In the genomic region with DNA sequence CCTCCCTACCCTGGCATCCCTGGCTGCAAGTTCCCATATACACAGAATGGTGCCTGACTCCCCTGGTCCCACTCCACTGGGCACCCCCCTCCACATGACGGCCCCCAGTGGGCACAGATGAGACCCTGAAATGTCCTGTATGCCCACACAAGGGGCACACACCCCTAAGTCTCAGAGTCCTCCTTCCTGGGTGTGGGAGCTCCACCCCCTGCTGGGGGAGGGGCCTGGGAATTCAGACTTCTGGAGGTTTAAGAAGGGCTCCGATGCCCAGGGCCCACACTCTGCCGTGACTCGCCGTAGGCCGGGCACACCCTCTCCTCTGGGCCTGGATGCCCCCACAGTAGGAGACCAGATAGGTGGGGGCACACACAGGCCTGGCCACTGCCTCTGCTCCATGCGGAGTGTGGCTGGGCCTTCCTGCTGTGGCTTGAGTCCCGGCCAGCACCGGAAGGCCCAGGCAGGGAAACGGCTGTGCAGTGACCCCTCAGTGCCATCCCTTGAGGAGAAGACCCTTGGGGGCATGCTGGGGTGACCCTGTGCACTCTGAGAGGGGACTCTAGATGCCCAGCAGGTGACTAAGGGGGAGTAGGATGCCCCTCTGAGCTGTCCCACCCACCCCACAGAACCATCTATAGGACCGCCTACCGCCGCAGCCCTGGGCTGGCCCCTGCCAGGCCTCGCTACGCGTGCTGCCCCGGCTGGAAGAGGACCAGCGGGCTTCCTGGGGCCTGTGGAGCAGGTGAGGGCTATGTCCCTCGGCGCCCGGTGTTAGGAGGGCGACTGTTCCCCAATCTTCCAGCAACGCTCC, we compare ENCODE assay signal across 12 cellular contexts. TPM values are rescaled to one million over a fixed set of nuclear protein-coding genes. Genes with fewer than 3 reads are reported as not detected.
DNase-seq lines count a peak whose midpoint lies in the region; ATAC-seq, FAIRE-seq and TF ChIP-seq lines count a peak whose summit lies in the region.
"Had no signal": no experiment of that assay in that cellular context is flagged by ENCODE, and none has a peak within 500 bp of the region (broad histone marks: within the 10 kb centered on the region; RNA-seq: fewer than 3 reads in every experiment).

No MANE protein-coding gene starts in this region.

- TF ChIP-seq POLR2A in right lobe of liver (IDR thresholded peaks at IDR 0.05), result no peak
- no peak for TF ChIP-seq POLR2A in HepG2 (IDR thresholded peaks at IDR 0.05; ENCODE audit: insufficient read depth in 1 of 2, low read depth in 2 of 2, low read length in 2 of 2)
- TF ChIP-seq POLR2A in GM12891 (IDR thresholded peaks at IDR 0.05; ENCODE audit: low read depth, low read length), result no peak

- CTCF ChIA-PET in HepG2 (lab: Yijun Ruan, JAX; ENCODE audit: low intra/inter-chr PET ratio, low total read pairs), result no interaction called here

- intact Hi-C loops in right lobe of liver (cut with DNase I), result no loop called here
- intact Hi-C loops in HepG2 (cut with micrococcal nuclease; ENCODE audit: unreplicated experiment), result no loop called here
- intact Hi-C loops in left colon (cut with DNase I, micrococcal nuclease), result no loop called here
- intact Hi-C loops in upper lobe of right lung (cut with DNase I), result no loop called here

- no peak overlapping the region for H3K9ac ChIP-seq in HepG2 (ENCODE audit: insufficient read depth, low read depth, low read length)

- H3K36me3 ChIP-seq in right lobe of liver (peaks cover 0 to 14% (median 6%) of the 10 kb centered on the region in 4 donors), HepG2 (replicated peaks in 1 of 2; ENCODE audit: control insufficient read depth in 1 of 2, insufficient read depth in 2 of 2, low read length in 2 of 2) (no peaks in the 10 kb centered on the region), upper lobe of right lung (peaks cover 15% of the 10 kb centered on the region)
- H3K36me3 ChIP-seq: brain microvascular endothelial cell had no signal

- WGBS in right lobe of liver (ENCODE audit: insufficient coverage, low coverage, low lambda C conversion rate, missing lambda C conversion rate), result 20% methylated on average over 1 of the region's 23 CpGs
- whole genome bisulfite sequencing in HepG2 (ENCODE audit: low lambda C conversion rate), result 60% methylated on average over 12 of the region's 23 CpGs

- ATAC-seq in right lobe of liver (peak; percentile 0 to 2 (median 0)), HepG2 (no peak), SK-N-SH treated with all-trans-retinoic acid at 6 μM for 48 hours (peak; percentile 7), left colon (peak; percentile 21), upper lobe of right lung (no peak), GM19023 (IDR thresholded peaks at IDR 0.05; ENCODE audit: unreplicated experiment) (no peak), HG03432 (IDR thresholded peaks at IDR 0.05; ENCODE audit: unreplicated experiment) (no peak)
- ATAC-seq: natural killer cell treated with Interleukin-12 subunit alpha and Interleukin-12 subunit beta and Interleukin-15 and Interleukin-18, amount 100 ng/mL, for 72 hours had no signal

- no peak for TF ChIP-seq EP300 in HepG2 (IDR thresholded peaks at IDR 0.05; ENCODE audit: low read depth in 2 of 2, low read length in 2 of 2)
- no peak for TF ChIP-seq EP300 in HepG2 (CRISPR knock-in tag; IDR thresholded peaks at IDR 0.05; ENCODE audit: borderline replicate concordance)

- H3K4me3 ChIP-seq in right lobe of liver (peak overlapping the region in 2 of 3 donors; percentile 7 to 58), HepG2 (replicated peaks in 1 of 3; ENCODE audit: insufficient read depth in 1 of 3, low read depth in 2 of 3, low read length in 3 of 3) (no peak overlapping the region), upper lobe of right lung (peak overlapping the region; percentile 50)

- TF ChIP-seq CTCF in right lobe of liver (IDR thresholded peaks at IDR 0.05) (no peak), HepG2 (CRISPR knock-in tag; IDR thresholded peaks at IDR 0.05) (no peak), upper lobe of right lung (IDR thresholded peaks at IDR 0.05) (no peak)

- no peak overlapping the region for H3K4me2 ChIP-seq in HepG2 (ENCODE audit: low read depth, low read length)

- no peaks in the 10 kb centered on the region for H3K9me3 ChIP-seq in right lobe of liver
- H3K9me3 ChIP-seq in HepG2 (ENCODE audit: low read length), result no peaks in the 10 kb centered on the region
- no peaks in the 10 kb centered on the region for H3K9me3 ChIP-seq in upper lobe of right lung

- no peaks in the 10 kb centered on the region for H3K79me2 ChIP-seq in HepG2 (ENCODE audit: insufficient read depth, low read length)

- no peak for FAIRE-seq in HepG2 (lab: Jason Lieb, UNC)
- no peak for FAIRE-seq in GM12891 (lab: Jason Lieb, UNC)

- H3K27ac ChIP-seq in right lobe of liver (peak overlapping the region in 1 of 3 donors; percentile 22), HepG2 (ENCODE audit: extremely low read length, insufficient read depth, low read length) (no peak overlapping the region), upper lobe of right lung (peak overlapping the region; percentile 83)
- H3K27ac ChIP-seq: brain microvascular endothelial cell had no signal

- DNase-seq in right lobe of liver (peak in 1 of 3 donors; percentile 49), HepG2 (ENCODE audit: low spot score) (no peak), left colon (no peak), upper lobe of right lung (no peak), GM12891 (ENCODE audit: insufficient read length, low spot score) (no peak)
- DNase-seq: brain microvascular endothelial cell, C1 segment of cervical spinal cord, NCI-H1417 treated with DMSO at 0.1 percent for 48 hours had no signal

- in situ Hi-C loops in HepG2 (cut with HindIII; ENCODE audit: extremely low pct_ligation_motif_present, low pct_unique_long_range_greater_than_20kb), result no loop called here

- BruUV-seq in HepG2 (replicated peaks; lab: Mats Ljungman, UMichigan), result no TSS peak

- no peak overlapping the region for H2AFZ ChIP-seq in HepG2 (ENCODE audit: low read length)

- POLR2A ChIA-PET in HepG2 (lab: Yijun Ruan, JAX), result no interaction called here

- H4K20me1 ChIP-seq in HepG2 (ENCODE audit: insufficient read depth, low read length), result 0 out of 2 replicates have a peak, but pooled peaks cover 3% of the 10 kb centered on the region

- no peak for TF ChIP-seq RAD21 in HepG2 (CRISPR knock-in tag; IDR thresholded peaks at IDR 0.05)

- H3K27me3 ChIP-seq in right lobe of liver, result no peaks in the 10 kb centered on the region
- H3K27me3 ChIP-seq in HepG2 (ENCODE audit: control insufficient read depth in 1 of 2, insufficient read depth in 2 of 2, low read length in 2 of 2), result peaks cover 19 to 56% of the 10 kb centered on the region in 2 experiments; a peak in 4 of 5 replicates
- H3K27me3 ChIP-seq in upper lobe of right lung, result no peaks in the 10 kb centered on the region
- H3K27me3 ChIP-seq: brain microvascular endothelial cell had no signal

- H3K4me1 ChIP-seq in right lobe of liver (peaks cover 0 to 33% (median 15%) of the 10 kb centered on the region in 4 donors), HepG2 (ENCODE audit: insufficient read depth, low read length) (peaks cover 37% of the 10 kb centered on the region), upper lobe of right lung (peaks cover 9% of the 10 kb centered on the region)

RNA-seq across cellular contexts. Expression of a gene that starts 6.5 kb away (rescaled TPM):
- total RNA-seq in right lobe of liver, result 10 to 100 TPM; 26.7 to 54.2 (median 45.8) TPM
- total RNA-seq in HepG2 (2016; rRNA removed; fragmentation: Illumina TruSeq; extraction: Trizol), result 0.20 TPM in 1 of 2 replicates, not detected in the other
- 0.61 and 0.88 TPM in 2 replicates for total RNA-seq in HepG2 (2016; cell fraction: cytosol; rRNA removed; fragmentation: Illumina TruSeq; extraction: Trizol; ENCODE audit: low read depth)
- 0.19 and 0.32 TPM in 2 replicates for total RNA-seq in HepG2 (2016; cell fraction: insoluble cytoplasmic fraction; rRNA removed; fragmentation: Illumina TruSeq; extraction: Trizol)
- 0.59 and 0.93 TPM in 2 replicates for total RNA-seq in HepG2 (2016; cell fraction: membrane; rRNA removed; fragmentation: Illumina TruSeq; extraction: Trizol)
- total RNA-seq in HepG2 (2016; cell fraction: nucleus; rRNA removed; fragmentation: Illumina TruSeq; extraction: Trizol), result 0.40 TPM in 1 of 2 replicates, not detected in the other
- 5.1 and 10.3 TPM in 2 replicates for polyA plus RNA-seq in HepG2 (2011; rRNA removed)
- 7.6 and 12.5 TPM in 2 replicates for polyA plus RNA-seq in HepG2 (2011; cell fraction: cytosol; rRNA removed)
- polyA plus RNA-seq in HepG2 (2011; cell fraction: nucleus; rRNA removed), result 20.6 and 22.6 TPM in 2 replicates
- polyA plus RNA-seq in HepG2 (2012), result 1.6 and 2.3 TPM in 2 replicates
- 0.54 and 0.89 TPM in 2 replicates for polyA plus RNA-seq in HepG2 (2016; cell fraction: cytosol; fragmentation: Illumina TruSeq; extraction: Trizol; ENCODE audit: low read depth)
- polyA plus RNA-seq in HepG2 (2016; cell fraction: insoluble cytoplasmic fraction; fragmentation: Illumina TruSeq; extraction: Trizol; ENCODE audit: low read depth), result 0.20 and 0.56 TPM in 2 replicates
- 0.68 and 0.72 TPM in 2 replicates for polyA plus RNA-seq in HepG2 (2016; cell fraction: membrane; fragmentation: Illumina TruSeq; extraction: Trizol; ENCODE audit: low read depth)
- not detected in 2 replicates for polyA plus RNA-seq in HepG2 (2016; cell fraction: nucleus; fragmentation: Illumina TruSeq; extraction: Trizol; ENCODE audit: insufficient read depth, low read depth)
- polyA minus RNA-seq in HepG2 (2011; rRNA and poly(A)+ RNA removed; ENCODE audit: low replicate concordance), result 3.6 and 4.7 TPM in 2 replicates
- 3.1 and 3.3 TPM in 2 replicates for polyA minus RNA-seq in HepG2 (2011; cell fraction: cytosol; rRNA and poly(A)+ RNA removed)
- polyA minus RNA-seq in HepG2 (2011; cell fraction: nucleus; rRNA and poly(A)+ RNA removed), result 1.9 and 3.0 TPM in 2 replicates
- total RNA-seq in left colon, result 10 to 100 TPM; 14.3 to 17.2 TPM
- 302 TPM for total RNA-seq in upper lobe of right lung
- polyA plus RNA-seq in GM12891 (2012; ENCODE audit: low read depth, missing spikeins), result 0.09 TPM

RNA-seq across cellular contexts. Expression of a gene that starts 18.1 kb away (rescaled TPM):
- total RNA-seq in right lobe of liver (100 to 1,000 TPM; 117 to 379 (median 184) TPM), HepG2 (2016; rRNA removed; fragmentation: Illumina TruSeq; extraction: Trizol) (2.5 and 3.9 TPM in 2 replicates), left colon (100 to 1,000 TPM; 152 to 211 TPM), upper lobe of right lung (117 TPM)
- 5.2 and 5.9 TPM in 2 replicates for total RNA-seq in HepG2 (2016; cell fraction: cytosol; rRNA removed; fragmentation: Illumina TruSeq; extraction: Trizol; ENCODE audit: low read depth)
- 2.1 and 3.5 TPM in 2 replicates for total RNA-seq in HepG2 (2016; cell fraction: insoluble cytoplasmic fraction; rRNA removed; fragmentation: Illumina TruSeq; extraction: Trizol)
- 6.3 and 6.7 TPM in 2 replicates for total RNA-seq in HepG2 (2016; cell fraction: membrane; rRNA removed; fragmentation: Illumina TruSeq; extraction: Trizol)
- 3.1 and 3.9 TPM in 2 replicates for total RNA-seq in HepG2 (2016; cell fraction: nucleus; rRNA removed; fragmentation: Illumina TruSeq; extraction: Trizol)
- 25.8 and 33.0 TPM in 2 replicates for polyA plus RNA-seq in HepG2 (2011; rRNA removed)
- 34.1 and 37.6 TPM in 2 replicates for polyA plus RNA-seq in HepG2 (2011; cell fraction: cytosol; rRNA removed)
- polyA plus RNA-seq in HepG2 (2011; cell fraction: nucleus; rRNA removed), result 32.1 and 35.6 TPM in 2 replicates
- 9.3 and 10.6 TPM in 2 replicates for polyA plus RNA-seq in HepG2 (2012)
- 8.4 and 9.1 TPM in 2 replicates for polyA plus RNA-seq in HepG2 (2016; cell fraction: cytosol; fragmentation: Illumina TruSeq; extraction: Trizol; ENCODE audit: low read depth)
- 3.6 and 3.8 TPM in 2 replicates for polyA plus RNA-seq in HepG2 (2016; cell fraction: insoluble cytoplasmic fraction; fragmentation: Illumina TruSeq; extraction: Trizol; ENCODE audit: low read depth)
- 9.7 and 9.8 TPM in 2 replicates for polyA plus RNA-seq in HepG2 (2016; cell fraction: membrane; fragmentation: Illumina TruSeq; extraction: Trizol; ENCODE audit: low read depth)
- 8.2 and 8.4 TPM in 2 replicates for polyA plus RNA-seq in HepG2 (2016; cell fraction: nucleus; fragmentation: Illumina TruSeq; extraction: Trizol; ENCODE audit: insufficient read depth, low read depth)
- polyA minus RNA-seq in HepG2 (2011; rRNA and poly(A)+ RNA removed; ENCODE audit: low replicate concordance), result 34.1 and 96.5 TPM in 2 replicates
- polyA minus RNA-seq in HepG2 (2011; cell fraction: cytosol; rRNA and poly(A)+ RNA removed), result 12.3 and 17.9 TPM in 2 replicates
- 6.1 and 6.2 TPM in 2 replicates for polyA minus RNA-seq in HepG2 (2011; cell fraction: nucleus; rRNA and poly(A)+ RNA removed)
- 5.1 TPM for polyA plus RNA-seq in GM12891 (2012; ENCODE audit: low read depth, missing spikeins)

RNA-seq across cellular contexts. Expression of a gene that starts 43.2 kb away (rescaled TPM):
- total RNA-seq in right lobe of liver (1 to 10 TPM; 1.4 to 7.7 (median 5.1) TPM), HepG2 (2016; rRNA removed; fragmentation: Illumina TruSeq; extraction: Trizol) (0.18 and 0.28 TPM in 2 replicates), left colon (1 to 10 TPM; 1.3 to 2.1 TPM), upper lobe of right lung (17.7 TPM)
- 0.91 and 1.1 TPM in 2 replicates for total RNA-seq in HepG2 (2016; cell fraction: cytosol; rRNA removed; fragmentation: Illumina TruSeq; extraction: Trizol; ENCODE audit: low read depth)
- total RNA-seq in HepG2 (2016; cell fraction: insoluble cytoplasmic fraction; rRNA removed; fragmentation: Illumina TruSeq; extraction: Trizol), result 0.28 and 0.41 TPM in 2 replicates
- 0.99 and 1.2 TPM in 2 replicates for total RNA-seq in HepG2 (2016; cell fraction: membrane; rRNA removed; fragmentation: Illumina TruSeq; extraction: Trizol)
- 0.16 TPM in 1 of 2 replicates, not detected in the other for total RNA-seq in HepG2 (2016; cell fraction: nucleus; rRNA removed; fragmentation: Illumina TruSeq; extraction: Trizol)
- polyA plus RNA-seq in HepG2 (2011; rRNA removed), result 3.9 and 7.2 TPM in 2 replicates
- polyA plus RNA-seq in HepG2 (2011; cell fraction: cytosol; rRNA removed), result 4.8 and 7.5 TPM in 2 replicates
- 17.3 and 19.2 TPM in 2 replicates for polyA plus RNA-seq in HepG2 (2011; cell fraction: nucleus; rRNA removed)
- 3.2 TPM in 2 replicates for polyA plus RNA-seq in HepG2 (2012)
- 1.3 TPM in 2 replicates for polyA plus RNA-seq in HepG2 (2016; cell fraction: cytosol; fragmentation: Illumina TruSeq; extraction: Trizol; ENCODE audit: low read depth)
- polyA plus RNA-seq in HepG2 (2016; cell fraction: insoluble cytoplasmic fraction; fragmentation: Illumina TruSeq; extraction: Trizol; ENCODE audit: low read depth), result 0.28 and 0.45 TPM in 2 replicates
- 1.1 TPM in 2 replicates for polyA plus RNA-seq in HepG2 (2016; cell fraction: membrane; fragmentation: Illumina TruSeq; extraction: Trizol; ENCODE audit: low read depth)
- 0.56 and 0.57 TPM in 2 replicates for polyA plus RNA-seq in HepG2 (2016; cell fraction: nucleus; fragmentation: Illumina TruSeq; extraction: Trizol; ENCODE audit: insufficient read depth, low read depth)
- polyA minus RNA-seq in HepG2 (2011; rRNA and poly(A)+ RNA removed; ENCODE audit: low replicate concordance), result 0.07 and 7.1 TPM in 2 replicates
- polyA minus RNA-seq in HepG2 (2011; cell fraction: cytosol; rRNA and poly(A)+ RNA removed), result 2.7 and 3.6 TPM in 2 replicates
- polyA minus RNA-seq in HepG2 (2011; cell fraction: nucleus; rRNA and poly(A)+ RNA removed), result 1.2 TPM in 2 replicates
- polyA plus RNA-seq in GM12891 (2012; ENCODE audit: low read depth, missing spikeins), result 0.45 TPM
- total RNA-seq: natural killer cell treated with Interleukin-12 subunit alpha and Interleukin-12 subunit beta and Interleukin-15 and Interleukin-18, amount 100 ng/mL, for 72 hours had no signal

Comparison
In these comparisons a context has a peak if more than half of its experiments do, and no peak if none do; other contexts are left out.
1. ATAC-seq: peak in right lobe of liver (4 of 4), SK-N-SH treated with all-trans-retinoic acid at 6 μM for 48 hours (single experiment) and left colon (single experiment); none in HepG2 (single experiment), upper lobe of right lung (single experiment), GM19023 (single experiment) and HG03432 (single experiment).
2. H3K4me3 ChIP-seq: peak in right lobe of liver (2 of 3) and upper lobe of right lung (single experiment); none in HepG2 (0 of 3).
3. RNA of a gene that starts 6.5 kb away (total RNA-seq): 302 TPM in upper lobe of right lung (single experiment), 26.7 to 54.2 TPM in right lobe of liver and 14.3 to 17.2 TPM in left colon; 0.19 to 0.93 TPM in HepG2; every median in the first group is over 4 times any median in the second.
4. RNA of a gene that starts 18.1 kb away (total RNA-seq): 152 to 211 TPM in left colon, 117 to 379 TPM in right lobe of liver and 117 TPM in upper lobe of right lung (single experiment); 2.1 to 6.7 TPM in HepG2; every median in the first group is over 10 times any median in the second.